ENCODE assay signal across 28 cellular contexts in the genomic region with DNA sequence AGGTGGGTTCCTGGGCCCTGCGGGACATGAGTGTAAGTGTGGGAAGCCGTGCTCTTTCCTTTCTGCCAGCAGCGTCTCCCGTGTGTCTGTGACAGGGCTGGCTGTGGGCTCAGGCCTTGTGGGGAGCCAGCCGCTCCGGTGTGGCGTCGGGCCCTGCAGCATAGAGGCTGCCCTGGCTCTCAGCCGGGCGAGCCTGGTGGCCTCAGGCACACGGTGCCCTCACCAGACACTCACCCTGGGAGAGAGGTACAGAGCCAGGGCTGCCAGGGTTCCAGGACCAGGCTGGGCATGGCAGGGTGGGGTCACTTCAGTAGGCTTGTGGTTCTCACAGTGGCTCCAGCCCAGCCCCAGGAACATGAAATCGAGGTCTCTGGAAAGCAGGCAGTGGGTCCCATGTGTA.
"Had no signal": no experiment of that assay in that cellular context is flagged by ENCODE, and none has a peak within 500 bp of the region (broad histone marks: within the 10 kb centered on the region; RNA-seq: fewer than 3 reads in every experiment).

No MANE protein-coding gene starts in this region.

- H3K9me3 Mint-ChIP-seq: activated CD4-positive, alpha-beta T cell treated with anti-CD3 and anti-CD28 coated beads, Interleukin-2, amount 10 ng/mL, durations not matched to agents 24 days and 14 days; activated CD8-positive, alpha-beta T cell treated with anti-CD3 and anti-CD28 coated beads for 36 hours; activated naive CD4-positive, alpha-beta T cell treated with anti-CD3 and anti-CD28 coated beads for 36 hours; activated naive CD4-positive, alpha-beta T cell treated with anti-CD3 and anti-CD28 coated beads, Interleukin-2, amount 50 U/mL, for 72 hours; activated T-cell treated with anti-CD3 and anti-CD28 coated beads, Interleukin-2, amount 50 U/mL, for 72 hours; activated T-helper 17 cell treated with anti-CD3 and anti-CD28 coated beads, Interleukin-2, amount 50 U/mL, for 72 hours; brain had no signal

- ATAC-seq: activated CD8-positive, alpha-beta T cell treated with anti-CD3 and anti-CD28 coated beads for 36 hours; activated naive CD4-positive, alpha-beta T cell treated with anti-CD3 and anti-CD28 coated beads, Interleukin-2, amount 50 U/mL, for 72 hours; activated T-cell treated with anti-CD3 and anti-CD28 coated beads, Interleukin-2, amount 50 U/mL, for 72 hours; activated T-helper 17 cell treated with anti-CD3 and anti-CD28 coated beads, Interleukin-2, amount 50 U/mL, for 72 hours; K562; Panc1 had no signal

- H3K4me3 ChIP-seq: adrenal gland, K562, SJCRH30, SK-N-MC had no signal

- H3K9me3 ChIP-seq: adrenal gland, SJCRH30 had no signal

- H3K4me1 ChIP-seq: adrenal gland, SJCRH30 had no signal

- H3K27ac Mint-ChIP-seq: activated CD4-positive, alpha-beta T cell treated with anti-CD3 and anti-CD28 coated beads, Interleukin-2, amount 10 ng/mL, durations not matched to agents 24 days and 14 days; activated CD8-positive, alpha-beta T cell treated with anti-CD3 and anti-CD28 coated beads for 36 hours; activated naive CD4-positive, alpha-beta T cell treated with anti-CD3 and anti-CD28 coated beads for 36 hours; activated T-cell treated with anti-CD3 and anti-CD28 coated beads, Interleukin-2, amount 50 U/mL, for 72 hours; activated T-helper 17 cell treated with anti-CD3 and anti-CD28 coated beads, Interleukin-2, amount 50 U/mL, for 72 hours; brain had no signal

- H3K27ac ChIP-seq: adrenal gland, SJCRH30, SK-N-MC, WERI-Rb-1 had no signal

- H3K4me3 Mint-ChIP-seq: activated CD4-positive, alpha-beta T cell treated with anti-CD3 and anti-CD28 coated beads, Interleukin-2, amount 10 ng/mL, durations not matched to agents 24 days and 14 days; activated CD8-positive, alpha-beta T cell treated with anti-CD3 and anti-CD28 coated beads for 36 hours; activated naive CD4-positive, alpha-beta T cell treated with anti-CD3 and anti-CD28 coated beads for 36 hours; activated T-cell treated with anti-CD3 and anti-CD28 coated beads, Interleukin-2, amount 50 U/mL, for 72 hours; activated T-helper 17 cell treated with anti-CD3 and anti-CD28 coated beads, Interleukin-2, amount 50 U/mL, for 72 hours; brain had no signal

- H3K27me3 Mint-ChIP-seq: activated CD4-positive, alpha-beta T cell treated with anti-CD3 and anti-CD28 coated beads, Interleukin-2, amount 10 ng/mL, durations not matched to agents 24 days and 14 days; activated CD8-positive, alpha-beta T cell treated with anti-CD3 and anti-CD28 coated beads for 36 hours had no signal

- H3K27me3 ChIP-seq: adrenal gland had no signal

- H3K36me3 ChIP-seq: adrenal gland, SJCRH30, WERI-Rb-1 had no signal

- H3K4me1 Mint-ChIP-seq: activated CD4-positive, alpha-beta T cell treated with anti-CD3 and anti-CD28 coated beads, Interleukin-2, amount 10 ng/mL, durations not matched to agents 24 days and 14 days; activated T-helper 17 cell treated with anti-CD3 and anti-CD28 coated beads, Interleukin-2, amount 50 U/mL, for 72 hours had no signal

- DNase-seq: activated CD4-positive, alpha-beta T cell treated with anti-CD3 and anti-CD28 coated beads for 1 hour; activated CD4-positive, alpha-beta T cell treated with anti-CD3 and anti-CD28 coated beads, Interleukin-2, amount 10 ng/mL, durations not matched to agents 24 days and 14 days; activated CD4-positive, alpha-beta T cell treated with anti-CD3 and anti-CD28 coated beads, Interleukin-2, amount 50 U/mL, for 4 hours; activated CD4-positive, CD25-positive, alpha-beta regulatory T cell; activated CD8-positive, alpha-beta T cell treated with anti-CD3 and anti-CD28 coated beads for 36 hours; activated gamma-delta T cell treated with Interleukin-2 at 50 U/mL for 16 hours; activated naive CD4-positive, alpha-beta T cell treated with anti-CD3 and anti-CD28 coated beads for 36 hours; activated T-cell treated with anti-CD3 and anti-CD28 coated beads, Interleukin-2, amount 50 U/mL, for 1 hour; activated T-cell treated with anti-CD3 and anti-CD28 coated beads, Interleukin-2, amount 50 U/mL, for 72 hours; IMR-90; NCI-H1105; NCI-H1417 treated with DMSO at 0.1 percent for 48 hours; NCI-H1694; NCI-H1930; NCI-H2081 treated with DMSO at 0.1 percent for 48 hours; NCI-H345; NCI-H524 treated with DMSO at 0.1 percent for 48 hours; SHP77; SJCRH30; T1000; WERI-Rb-1 had no signal
